In the genomic region with DNA sequence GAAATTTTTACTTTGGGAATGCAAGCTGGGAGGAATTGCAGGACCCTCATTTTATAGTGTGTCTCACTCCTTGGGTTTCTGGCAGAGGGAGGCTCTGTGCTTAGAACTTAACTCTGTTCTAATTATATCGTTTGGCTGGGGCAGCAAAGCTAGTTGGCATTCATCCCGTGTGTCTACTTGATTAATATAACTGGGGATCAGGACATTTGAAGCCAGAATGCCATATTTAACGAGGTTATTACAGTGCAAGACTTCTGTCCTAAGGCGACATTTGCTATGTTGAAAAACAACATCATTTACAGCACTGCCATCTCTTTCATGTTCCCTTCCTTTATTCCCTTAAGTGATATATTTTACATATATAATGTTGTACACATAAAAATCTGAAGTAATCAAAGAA, we compare ENCODE assay signal across 17 cellular contexts.
DNase-seq lines count a peak whose midpoint lies in the region; ATAC-seq and TF ChIP-seq lines count a peak whose summit lies in the region.
"Had no signal": no experiment of that assay in that cellular context is flagged by ENCODE, and none has a peak within 500 bp of the region (broad histone marks: within the 10 kb centered on the region; RNA-seq: fewer than 3 reads in every experiment).

No MANE protein-coding gene starts in this region.

- H3K9ac ChIP-seq in rectal smooth muscle tissue (ENCODE audit: low read length): no peak overlapping the region

- no peaks in the 10 kb centered on the region for H3K36me3 ChIP-seq in rectal smooth muscle tissue (ENCODE audit: control insufficient read depth, insufficient read depth, low read length)

- peak overlapping the region; percentile 48 for H3K27ac ChIP-seq in rectal smooth muscle tissue (ENCODE audit: low read depth, low read length)

- TF ChIP-seq CTCF in fibroblast of mammary gland (conservative IDR thresholded peaks at IDR 0.05; ENCODE audit: control insufficient read depth, insufficient read depth, low read depth, low read length): no peak

- H3K27me3 ChIP-seq in rectal smooth muscle tissue (ENCODE audit: control insufficient read depth, insufficient read depth, low read length): no peaks in the 10 kb centered on the region

- DNase-seq in DMS 273 treated with DMSO at 0.1 percent for 48 hours (lab: John Stamatoyannopoulos, UW) (peak; percentile 48), NCI-H2171 treated with DMSO at 0.1 percent for 48 hours (lab: John Stamatoyannopoulos, UW) (peak; percentile 79), fibroblast of mammary gland (ENCODE audit: low read depth) (peak; percentile 4), amygdala (lab: John Stamatoyannopoulos, UW) (no peak)
- DNase-seq: activated CD4-positive, alpha-beta T cell treated with anti-CD3 and anti-CD28 coated beads for 36 hours; activated T-cell treated with anti-CD3 and anti-CD28 coated beads, Interleukin-2, amount 50 U/mL, for 1 hour; effector memory CD4-positive, alpha-beta T cell; head of caudate nucleus; NCI-H1436; nucleus accumbens; stimulated activated CD4-positive, alpha-beta T cell treated with anti-CD3 and anti-CD28 coated beads, Interleukin-2, amount 100 ng/mL, for 24 hours; T-cell had no signal

- no peak for ATAC-seq in HG03520 (IDR thresholded peaks at IDR 0.05; ENCODE audit: unreplicated experiment)
- no peak for ATAC-seq in HG03039 (IDR thresholded peaks at IDR 0.05; ENCODE audit: unreplicated experiment)
- no peak for ATAC-seq in HG02610 (IDR thresholded peaks at IDR 0.05; ENCODE audit: unreplicated experiment)
- ATAC-seq: activated CD4-positive, alpha-beta T cell treated with anti-CD3 and anti-CD28 coated beads for 36 hours; stimulated activated memory B cell treated with anti-CD40 and anti-IgM and Interleukin-4, amounts not matched to agents 10 μg/mL and 1 μg/mL and 100 μg/mL, for 72 hours; T-cell had no signal

- H3K4me3 ChIP-seq in fibroblast of mammary gland (ENCODE audit: control insufficient read depth, low read depth, low read length) (no peak overlapping the region), rectal smooth muscle tissue (ENCODE audit: low read length) (no peak overlapping the region)

- H3K4me1 ChIP-seq in rectal smooth muscle tissue (ENCODE audit: control insufficient read depth, insufficient read depth, low read length): peaks cover 51% of the 10 kb centered on the region

Comparison
In these comparisons a context has a peak if more than half of its experiments do, and no peak if none do; other contexts are left out.
1. DNase-seq: peak in DMS 273 treated with DMSO at 0.1 percent for 48 hours (single experiment), NCI-H2171 treated with DMSO at 0.1 percent for 48 hours (single experiment) and fibroblast of mammary gland (single experiment); none in amygdala (0 of 56).